1 cellular context compared by ENCODE assay signal in genomic region chr14:105181542-105182295, GRCh38.
TF ChIP-seq lines count a peak whose summit lies in the region.

No MANE protein-coding gene starts in this region.

TF ChIP-seq in GM23338, 12 proteins besides CTCF, POLR2A, EP300 and RAD21 (continued from another document):
- TF ChIP-seq ZNF462 (CRISPR knock-in tag; IDR thresholded peaks at IDR 0.05) (no peak), POLR2AphosphoS5 (IDR thresholded peaks at IDR 0.05; ENCODE audit: low read depth) (no peak), EZH2 (IDR thresholded peaks at IDR 0.05; ENCODE audit: low read depth, unreplicated experiment) (no peak), CREB1 (CRISPR knock-in tag; IDR thresholded peaks at IDR 0.05; ENCODE audit: low read depth) (no peak)
- TF ChIP-seq, protein P1, sequence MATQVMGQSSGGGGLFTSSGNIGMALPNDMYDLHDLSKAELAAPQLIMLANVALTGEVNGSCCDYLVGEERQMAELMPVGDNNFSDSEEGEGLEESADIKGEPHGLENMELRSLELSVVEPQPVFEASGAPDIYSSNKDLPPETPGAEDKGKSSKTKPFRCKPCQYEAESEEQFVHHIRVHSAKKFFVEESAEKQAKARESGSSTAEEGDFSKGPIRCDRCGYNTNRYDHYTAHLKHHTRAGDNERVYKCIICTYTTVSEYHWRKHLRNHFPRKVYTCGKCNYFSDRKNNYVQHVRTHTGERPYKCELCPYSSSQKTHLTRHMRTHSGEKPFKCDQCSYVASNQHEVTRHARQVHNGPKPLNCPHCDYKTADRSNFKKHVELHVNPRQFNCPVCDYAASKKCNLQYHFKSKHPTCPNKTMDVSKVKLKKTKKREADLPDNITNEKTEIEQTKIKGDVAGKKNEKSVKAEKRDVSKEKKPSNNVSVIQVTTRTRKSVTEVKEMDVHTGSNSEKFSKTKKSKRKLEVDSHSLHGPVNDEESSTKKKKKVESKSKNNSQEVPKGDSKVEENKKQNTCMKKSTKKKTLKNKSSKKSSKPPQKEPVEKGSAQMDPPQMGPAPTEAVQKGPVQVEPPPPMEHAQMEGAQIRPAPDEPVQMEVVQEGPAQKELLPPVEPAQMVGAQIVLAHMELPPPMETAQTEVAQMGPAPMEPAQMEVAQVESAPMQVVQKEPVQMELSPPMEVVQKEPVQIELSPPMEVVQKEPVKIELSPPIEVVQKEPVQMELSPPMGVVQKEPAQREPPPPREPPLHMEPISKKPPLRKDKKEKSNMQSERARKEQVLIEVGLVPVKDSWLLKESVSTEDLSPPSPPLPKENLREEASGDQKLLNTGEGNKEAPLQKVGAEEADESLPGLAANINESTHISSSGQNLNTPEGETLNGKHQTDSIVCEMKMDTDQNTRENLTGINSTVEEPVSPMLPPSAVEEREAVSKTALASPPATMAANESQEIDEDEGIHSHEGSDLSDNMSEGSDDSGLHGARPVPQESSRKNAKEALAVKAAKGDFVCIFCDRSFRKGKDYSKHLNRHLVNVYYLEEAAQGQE (IDR thresholded peaks at IDR 0.05; ENCODE audit: unreplicated experiment), result no peak
TF ChIP-seq in GM23338: peak in this region for 0.
